1 cellular context compared by ENCODE assay signal in the genomic region with DNA sequence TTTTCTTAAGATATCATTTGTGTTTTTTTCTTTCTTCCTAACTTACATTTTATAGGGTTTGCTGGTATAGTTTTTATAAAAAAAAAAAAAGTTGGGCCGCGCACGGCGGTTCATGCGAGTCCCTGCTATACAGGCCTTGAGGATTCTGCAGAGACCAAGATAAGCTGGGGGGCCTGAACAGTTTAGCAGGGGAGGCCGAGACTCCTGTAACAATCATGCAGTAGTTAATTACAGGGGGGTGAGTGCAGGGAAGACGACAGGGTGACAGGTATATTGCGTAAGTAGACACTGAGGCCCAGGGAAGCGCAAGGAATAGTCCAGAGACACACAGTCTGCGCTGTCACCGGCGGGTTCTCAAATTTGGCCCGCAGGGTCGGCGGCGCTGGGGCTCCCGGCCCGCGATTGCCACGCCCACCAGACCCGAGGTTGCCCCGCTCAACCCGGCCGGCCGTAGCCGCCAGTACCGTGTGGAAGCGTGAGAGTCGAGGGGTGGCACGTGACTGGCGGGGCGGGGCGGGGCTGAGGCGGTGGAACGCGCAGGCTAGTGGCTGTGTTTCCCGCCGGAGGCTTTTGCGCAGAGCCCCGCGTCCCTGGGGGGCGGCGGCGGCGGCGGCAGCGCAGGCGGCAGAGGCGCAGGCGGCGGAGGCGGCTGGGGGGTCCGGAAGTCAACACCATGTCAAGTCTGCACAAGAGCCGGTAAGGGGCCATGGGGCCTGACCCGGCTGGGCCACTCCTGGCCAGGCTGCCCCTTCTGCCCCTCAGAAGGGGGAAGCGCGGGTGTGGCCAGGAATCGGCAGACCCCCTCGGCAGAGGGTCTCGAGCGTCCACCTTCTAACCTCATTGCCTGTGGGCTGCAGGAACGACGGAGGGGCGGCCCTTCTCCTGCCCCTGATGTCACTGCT.
TF ChIP-seq lines count a peak whose summit lies in the region.

A gene with protein sequence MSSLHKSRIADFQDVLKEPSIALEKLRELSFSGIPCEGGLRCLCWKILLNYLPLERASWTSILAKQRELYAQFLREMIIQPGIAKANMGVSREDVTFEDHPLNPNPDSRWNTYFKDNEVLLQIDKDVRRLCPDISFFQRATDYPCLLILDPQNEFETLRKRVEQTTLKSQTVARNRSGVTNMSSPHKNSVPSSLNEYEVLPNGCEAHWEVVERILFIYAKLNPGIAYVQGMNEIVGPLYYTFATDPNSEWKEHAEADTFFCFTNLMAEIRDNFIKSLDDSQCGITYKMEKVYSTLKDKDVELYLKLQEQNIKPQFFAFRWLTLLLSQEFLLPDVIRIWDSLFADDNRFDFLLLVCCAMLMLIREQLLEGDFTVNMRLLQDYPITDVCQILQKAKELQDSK (plus strand): TSS at position 573 of the 902 bp plus-strand sequence. CDS start 101 bp downstream, at position 674.

TF ChIP-seq in GM12878, 131 proteins besides CTCF, POLR2A, EP300 and RAD21 (continued from another document and continues in another):
- TF ChIP-seq, protein P1, sequence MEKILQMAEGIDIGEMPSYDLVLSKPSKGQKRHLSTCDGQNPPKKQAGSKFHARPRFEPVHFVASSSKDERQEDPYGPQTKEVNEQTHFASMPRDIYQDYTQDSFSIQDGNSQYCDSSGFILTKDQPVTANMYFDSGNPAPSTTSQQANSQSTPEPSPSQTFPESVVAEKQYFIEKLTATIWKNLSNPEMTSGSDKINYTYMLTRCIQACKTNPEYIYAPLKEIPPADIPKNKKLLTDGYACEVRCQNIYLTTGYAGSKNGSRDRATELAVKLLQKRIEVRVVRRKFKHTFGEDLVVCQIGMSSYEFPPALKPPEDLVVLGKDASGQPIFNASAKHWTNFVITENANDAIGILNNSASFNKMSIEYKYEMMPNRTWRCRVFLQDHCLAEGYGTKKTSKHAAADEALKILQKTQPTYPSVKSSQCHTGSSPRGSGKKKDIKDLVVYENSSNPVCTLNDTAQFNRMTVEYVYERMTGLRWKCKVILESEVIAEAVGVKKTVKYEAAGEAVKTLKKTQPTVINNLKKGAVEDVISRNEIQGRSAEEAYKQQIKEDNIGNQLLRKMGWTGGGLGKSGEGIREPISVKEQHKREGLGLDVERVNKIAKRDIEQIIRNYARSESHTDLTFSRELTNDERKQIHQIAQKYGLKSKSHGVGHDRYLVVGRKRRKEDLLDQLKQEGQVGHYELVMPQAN (conservative IDR thresholded peaks at IDR 0.05) = peak; percentile 82
- TF ChIP-seq KAT2A (conservative IDR thresholded peaks at IDR 0.05; ENCODE audit: control insufficient read depth, low read depth, low read length) (no peak), ASH2L (IDR thresholded peaks at IDR 0.05; ENCODE audit: borderline replicate concordance, low read depth) (peak; percentile 62; the same call in 1 of the 2 replicates), PAX5 (IDR thresholded peaks at IDR 0.05; ENCODE audit: borderline replicate concordance, low read depth, low read length) (peak; percentile 11; the same call in 1 of the 2 replicates), LARP7 (IDR thresholded peaks at IDR 0.05) (peak; percentile 73), POU2F2 (IDR thresholded peaks at IDR 0.05; ENCODE audit: borderline replicate concordance, low read depth, low read length) (no peak), CHD4 (IDR thresholded peaks at IDR 0.05) (no peak), PAX8 (IDR thresholded peaks at IDR 0.05) (no peak), ZNF24 (IDR thresholded peaks at IDR 0.05) (peak; percentile 67; the same call in 1 of the 2 replicates), NR2F1 (conservative IDR thresholded peaks at IDR 0.05) (peak; percentile 73), MEF2A (IDR thresholded peaks at IDR 0.05; ENCODE audit: insufficient read depth, low read depth, low read length) (0 out of 2 replicates have a peak, but pooled peaks have one; percentile 61), CREB1 (IDR thresholded peaks at IDR 0.05; ENCODE audit: low read depth) (peak; percentile 78), HDGF (IDR thresholded peaks at IDR 0.05) (no peak), TBL1XR1 (IDR thresholded peaks at IDR 0.05; ENCODE audit: low read depth, low read length) (no peak), ETV6 (conservative IDR thresholded peaks at IDR 0.05 in 1 of 2, IDR thresholded peaks at IDR 0.05 in 1 of 2; ENCODE audit: borderline replicate concordance in 1 of 2, low read depth in 1 of 2) (no peak), NBN (IDR thresholded peaks at IDR 0.05) (peak; percentile 60; the same call in 1 of the 2 replicates)
- TF ChIP-seq, protein P2, sequence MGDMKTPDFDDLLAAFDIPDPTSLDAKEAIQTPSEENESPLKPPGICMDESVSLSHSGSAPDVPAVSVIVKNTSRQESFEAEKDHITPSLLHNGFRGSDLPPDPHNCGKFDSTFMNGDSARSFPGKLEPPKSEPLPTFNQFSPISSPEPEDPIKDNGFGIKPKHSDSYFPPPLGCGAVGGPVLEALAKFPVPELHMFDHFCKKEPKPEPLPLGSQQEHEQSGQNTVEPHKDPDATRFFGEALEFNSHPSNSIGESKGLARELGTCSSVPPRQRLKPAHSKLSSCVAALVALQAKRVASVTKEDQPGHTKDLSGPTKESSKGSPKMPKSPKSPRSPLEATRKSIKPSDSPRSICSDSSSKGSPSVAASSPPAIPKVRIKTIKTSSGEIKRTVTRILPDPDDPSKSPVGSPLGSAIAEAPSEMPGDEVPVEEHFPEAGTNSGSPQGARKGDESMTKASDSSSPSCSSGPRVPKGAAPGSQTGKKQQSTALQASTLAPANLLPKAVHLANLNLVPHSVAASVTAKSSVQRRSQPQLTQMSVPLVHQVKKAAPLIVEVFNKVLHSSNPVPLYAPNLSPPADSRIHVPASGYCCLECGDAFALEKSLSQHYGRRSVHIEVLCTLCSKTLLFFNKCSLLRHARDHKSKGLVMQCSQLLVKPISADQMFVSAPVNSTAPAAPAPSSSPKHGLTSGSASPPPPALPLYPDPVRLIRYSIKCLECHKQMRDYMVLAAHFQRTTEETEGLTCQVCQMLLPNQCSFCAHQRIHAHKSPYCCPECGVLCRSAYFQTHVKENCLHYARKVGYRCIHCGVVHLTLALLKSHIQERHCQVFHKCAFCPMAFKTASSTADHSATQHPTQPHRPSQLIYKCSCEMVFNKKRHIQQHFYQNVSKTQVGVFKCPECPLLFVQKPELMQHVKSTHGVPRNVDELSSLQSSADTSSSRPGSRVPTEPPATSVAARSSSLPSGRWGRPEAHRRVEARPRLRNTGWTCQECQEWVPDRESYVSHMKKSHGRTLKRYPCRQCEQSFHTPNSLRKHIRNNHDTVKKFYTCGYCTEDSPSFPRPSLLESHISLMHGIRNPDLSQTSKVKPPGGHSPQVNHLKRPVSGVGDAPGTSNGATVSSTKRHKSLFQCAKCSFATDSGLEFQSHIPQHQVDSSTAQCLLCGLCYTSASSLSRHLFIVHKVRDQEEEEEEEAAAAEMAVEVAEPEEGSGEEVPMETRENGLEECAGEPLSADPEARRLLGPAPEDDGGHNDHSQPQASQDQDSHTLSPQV (IDR thresholded peaks at IDR 0.05) = peak; percentile 39; the same call in 1 of the 2 replicates
- TF ChIP-seq, protein P3, sequence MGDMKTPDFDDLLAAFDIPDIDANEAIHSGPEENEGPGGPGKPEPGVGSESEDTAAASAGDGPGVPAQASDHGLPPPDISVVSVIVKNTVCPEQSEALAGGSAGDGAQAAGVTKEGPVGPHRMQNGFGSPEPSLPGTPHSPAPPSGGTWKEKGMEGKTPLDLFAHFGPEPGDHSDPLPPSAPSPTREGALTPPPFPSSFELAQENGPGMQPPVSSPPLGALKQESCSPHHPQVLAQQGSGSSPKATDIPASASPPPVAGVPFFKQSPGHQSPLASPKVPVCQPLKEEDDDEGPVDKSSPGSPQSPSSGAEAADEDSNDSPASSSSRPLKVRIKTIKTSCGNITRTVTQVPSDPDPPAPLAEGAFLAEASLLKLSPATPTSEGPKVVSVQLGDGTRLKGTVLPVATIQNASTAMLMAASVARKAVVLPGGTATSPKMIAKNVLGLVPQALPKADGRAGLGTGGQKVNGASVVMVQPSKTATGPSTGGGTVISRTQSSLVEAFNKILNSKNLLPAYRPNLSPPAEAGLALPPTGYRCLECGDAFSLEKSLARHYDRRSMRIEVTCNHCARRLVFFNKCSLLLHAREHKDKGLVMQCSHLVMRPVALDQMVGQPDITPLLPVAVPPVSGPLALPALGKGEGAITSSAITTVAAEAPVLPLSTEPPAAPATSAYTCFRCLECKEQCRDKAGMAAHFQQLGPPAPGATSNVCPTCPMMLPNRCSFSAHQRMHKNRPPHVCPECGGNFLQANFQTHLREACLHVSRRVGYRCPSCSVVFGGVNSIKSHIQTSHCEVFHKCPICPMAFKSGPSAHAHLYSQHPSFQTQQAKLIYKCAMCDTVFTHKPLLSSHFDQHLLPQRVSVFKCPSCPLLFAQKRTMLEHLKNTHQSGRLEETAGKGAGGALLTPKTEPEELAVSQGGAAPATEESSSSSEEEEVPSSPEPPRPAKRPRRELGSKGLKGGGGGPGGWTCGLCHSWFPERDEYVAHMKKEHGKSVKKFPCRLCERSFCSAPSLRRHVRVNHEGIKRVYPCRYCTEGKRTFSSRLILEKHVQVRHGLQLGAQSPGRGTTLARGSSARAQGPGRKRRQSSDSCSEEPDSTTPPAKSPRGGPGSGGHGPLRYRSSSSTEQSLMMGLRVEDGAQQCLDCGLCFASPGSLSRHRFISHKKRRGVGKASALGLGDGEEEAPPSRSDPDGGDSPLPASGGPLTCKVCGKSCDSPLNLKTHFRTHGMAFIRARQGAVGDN (IDR thresholded peaks at IDR 0.05) = peak; percentile 68; the same call in 1 of the 2 replicates
- TF ChIP-seq, protein P4, sequence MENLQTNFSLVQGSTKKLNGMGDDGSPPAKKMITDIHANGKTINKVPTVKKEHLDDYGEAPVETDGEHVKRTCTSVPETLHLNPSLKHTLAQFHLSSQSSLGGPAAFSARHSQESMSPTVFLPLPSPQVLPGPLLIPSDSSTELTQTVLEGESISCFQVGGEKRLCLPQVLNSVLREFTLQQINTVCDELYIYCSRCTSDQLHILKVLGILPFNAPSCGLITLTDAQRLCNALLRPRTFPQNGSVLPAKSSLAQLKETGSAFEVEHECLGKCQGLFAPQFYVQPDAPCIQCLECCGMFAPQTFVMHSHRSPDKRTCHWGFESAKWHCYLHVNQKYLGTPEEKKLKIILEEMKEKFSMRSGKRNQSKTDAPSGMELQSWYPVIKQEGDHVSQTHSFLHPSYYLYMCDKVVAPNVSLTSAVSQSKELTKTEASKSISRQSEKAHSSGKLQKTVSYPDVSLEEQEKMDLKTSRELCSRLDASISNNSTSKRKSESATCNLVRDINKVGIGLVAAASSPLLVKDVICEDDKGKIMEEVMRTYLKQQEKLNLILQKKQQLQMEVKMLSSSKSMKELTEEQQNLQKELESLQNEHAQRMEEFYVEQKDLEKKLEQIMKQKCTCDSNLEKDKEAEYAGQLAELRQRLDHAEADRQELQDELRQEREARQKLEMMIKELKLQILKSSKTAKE (IDR thresholded peaks at IDR 0.05; ENCODE audit: low read depth, poor library complexity, severe bottlenecking) = no peak
- TF ChIP-seq, protein P5, sequence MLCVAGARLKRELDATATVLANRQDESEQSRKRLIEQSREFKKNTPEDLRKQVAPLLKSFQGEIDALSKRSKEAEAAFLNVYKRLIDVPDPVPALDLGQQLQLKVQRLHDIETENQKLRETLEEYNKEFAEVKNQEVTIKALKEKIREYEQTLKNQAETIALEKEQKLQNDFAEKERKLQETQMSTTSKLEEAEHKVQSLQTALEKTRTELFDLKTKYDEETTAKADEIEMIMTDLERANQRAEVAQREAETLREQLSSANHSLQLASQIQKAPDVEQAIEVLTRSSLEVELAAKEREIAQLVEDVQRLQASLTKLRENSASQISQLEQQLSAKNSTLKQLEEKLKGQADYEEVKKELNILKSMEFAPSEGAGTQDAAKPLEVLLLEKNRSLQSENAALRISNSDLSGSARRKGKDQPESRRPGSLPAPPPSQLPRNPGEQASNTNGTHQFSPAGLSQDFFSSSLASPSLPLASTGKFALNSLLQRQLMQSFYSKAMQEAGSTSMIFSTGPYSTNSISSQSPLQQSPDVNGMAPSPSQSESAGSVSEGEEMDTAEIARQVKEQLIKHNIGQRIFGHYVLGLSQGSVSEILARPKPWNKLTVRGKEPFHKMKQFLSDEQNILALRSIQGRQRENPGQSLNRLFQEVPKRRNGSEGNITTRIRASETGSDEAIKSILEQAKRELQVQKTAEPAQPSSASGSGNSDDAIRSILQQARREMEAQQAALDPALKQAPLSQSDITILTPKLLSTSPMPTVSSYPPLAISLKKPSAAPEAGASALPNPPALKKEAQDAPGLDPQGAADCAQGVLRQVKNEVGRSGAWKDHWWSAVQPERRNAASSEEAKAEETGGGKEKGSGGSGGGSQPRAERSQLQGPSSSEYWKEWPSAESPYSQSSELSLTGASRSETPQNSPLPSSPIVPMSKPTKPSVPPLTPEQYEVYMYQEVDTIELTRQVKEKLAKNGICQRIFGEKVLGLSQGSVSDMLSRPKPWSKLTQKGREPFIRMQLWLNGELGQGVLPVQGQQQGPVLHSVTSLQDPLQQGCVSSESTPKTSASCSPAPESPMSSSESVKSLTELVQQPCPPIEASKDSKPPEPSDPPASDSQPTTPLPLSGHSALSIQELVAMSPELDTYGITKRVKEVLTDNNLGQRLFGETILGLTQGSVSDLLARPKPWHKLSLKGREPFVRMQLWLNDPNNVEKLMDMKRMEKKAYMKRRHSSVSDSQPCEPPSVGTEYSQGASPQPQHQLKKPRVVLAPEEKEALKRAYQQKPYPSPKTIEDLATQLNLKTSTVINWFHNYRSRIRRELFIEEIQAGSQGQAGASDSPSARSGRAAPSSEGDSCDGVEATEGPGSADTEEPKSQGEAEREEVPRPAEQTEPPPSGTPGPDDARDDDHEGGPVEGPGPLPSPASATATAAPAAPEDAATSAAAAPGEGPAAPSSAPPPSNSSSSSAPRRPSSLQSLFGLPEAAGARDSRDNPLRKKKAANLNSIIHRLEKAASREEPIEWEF (IDR thresholded peaks at IDR 0.05; ENCODE audit: insufficient replicate concordance, low read depth, low read length) = no peak
- TF ChIP-seq, protein P6, sequence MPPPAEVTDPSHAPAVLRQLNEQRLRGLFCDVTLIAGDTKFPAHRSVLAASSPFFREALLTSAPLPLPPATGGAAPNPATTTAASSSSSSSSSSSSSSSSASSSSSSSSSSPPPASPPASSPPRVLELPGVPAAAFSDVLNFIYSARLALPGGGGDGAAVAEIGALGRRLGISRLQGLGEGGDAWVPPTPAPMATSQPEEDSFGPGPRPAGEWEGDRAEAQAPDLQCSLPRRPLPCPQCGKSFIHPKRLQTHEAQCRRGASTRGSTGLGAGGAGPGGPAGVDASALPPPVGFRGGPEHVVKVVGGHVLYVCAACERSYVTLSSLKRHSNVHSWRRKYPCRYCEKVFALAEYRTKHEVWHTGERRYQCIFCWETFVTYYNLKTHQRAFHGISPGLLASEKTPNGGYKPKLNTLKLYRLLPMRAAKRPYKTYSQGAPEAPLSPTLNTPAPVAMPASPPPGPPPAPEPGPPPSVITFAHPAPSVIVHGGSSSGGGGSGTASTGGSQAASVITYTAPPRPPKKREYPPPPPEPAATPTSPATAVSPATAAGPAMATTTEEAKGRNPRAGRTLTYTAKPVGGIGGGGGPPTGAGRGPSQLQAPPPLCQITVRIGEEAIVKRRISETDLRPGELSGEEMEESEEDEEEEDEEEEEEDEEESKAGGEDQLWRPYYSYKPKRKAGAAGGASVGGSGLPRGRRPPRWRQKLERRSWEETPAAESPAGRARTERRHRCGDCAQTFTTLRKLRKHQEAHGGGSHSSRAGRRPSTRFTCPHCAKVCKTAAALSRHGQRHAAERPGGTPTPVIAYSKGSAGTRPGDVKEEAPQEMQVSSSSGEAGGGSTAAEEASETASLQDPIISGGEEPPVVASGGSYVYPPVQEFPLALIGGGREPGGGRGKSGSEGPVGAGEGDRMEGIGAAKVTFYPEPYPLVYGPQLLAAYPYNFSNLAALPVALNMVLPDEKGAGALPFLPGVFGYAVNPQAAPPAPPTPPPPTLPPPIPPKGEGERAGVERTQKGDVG (CRISPR knock-in tag; IDR thresholded peaks at IDR 0.05) = no peak
